ENCODE assay signal across 17 cellular contexts in the genomic region with DNA sequence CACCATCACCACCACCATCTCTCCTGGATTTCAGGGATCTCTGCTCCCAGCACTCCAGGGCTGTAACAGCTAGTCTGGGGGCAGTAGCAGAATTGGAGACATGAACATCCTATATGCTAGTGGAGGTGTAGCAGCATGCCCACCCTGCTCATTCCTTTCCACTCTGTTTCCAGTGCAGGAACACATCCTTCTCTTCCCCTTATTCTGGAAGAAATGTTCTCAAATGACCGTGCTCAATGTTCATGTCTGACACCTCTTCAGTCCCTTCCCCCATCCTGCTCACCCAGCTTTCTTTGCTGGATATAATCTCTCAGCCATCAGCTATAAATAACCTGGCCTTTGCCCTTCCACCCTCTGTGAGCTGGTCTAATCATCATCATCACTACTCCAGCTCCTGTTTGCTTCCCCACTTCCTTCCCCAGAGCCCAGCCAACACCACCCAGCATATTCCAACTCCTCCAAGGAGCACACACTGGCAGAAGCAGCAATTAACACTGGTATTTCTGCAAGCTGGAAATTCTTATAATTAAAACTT. TPM values are rescaled to one million over a fixed set of nuclear protein-coding genes. Genes with fewer than 3 reads are reported as not detected.
"Had no signal": no experiment of that assay in that cellular context is flagged by ENCODE, and none has a peak within 500 bp of the region (broad histone marks: within the 10 kb centered on the region; RNA-seq: fewer than 3 reads in every experiment).

No MANE protein-coding gene starts in this region.

- H3K4me3 ChIP-seq: ovary, testis had no signal

- H3K36me3 ChIP-seq: ovary had no signal

- H3K27me3 ChIP-seq: ovary, testis had no signal

- H3K27ac ChIP-seq: ovary, testis had no signal

- H3K4me1 ChIP-seq: testis had no signal

- DNase-seq: activated CD4-positive, alpha-beta T cell treated with anti-CD3 and anti-CD28 coated beads for 4 hours; activated CD8-positive, alpha-beta T cell treated with anti-CD3 and anti-CD28 coated beads for 36 hours; activated naive CD4-positive, alpha-beta T cell; caudate nucleus; erythroblast; hypothalamus; mammary epithelial cell; ovary; stimulated activated CD4-positive, alpha-beta T cell treated with anti-CD3 and anti-CD28 coated beads, Interleukin-15, amount 100 ng/mL, for 24 hours; stimulated activated CD4-positive, alpha-beta T cell treated with anti-CD3 and anti-CD28 coated beads, Interleukin-4, amount 100 ng/mL, for 4 hours; stimulated activated naive CD8-positive, alpha-beta T cell treated with anti-CD3 and anti-CD28 coated beads, Interleukin-15, amount 100 ng/mL, for 72 hours; T-cell; T1000; testis had no signal

- H3K9me3 ChIP-seq: ovary, testis had no signal

- ATAC-seq: activated CD8-positive, alpha-beta T cell treated with anti-CD3 and anti-CD28 coated beads for 36 hours; stimulated activated naive CD8-positive, alpha-beta T cell treated with anti-CD3 and anti-CD28 coated beads, Interleukin-15, amount 100 ng/mL, for 72 hours; T-cell had no signal

RNA-seq across cellular contexts. Expression of a gene that starts 31.1 kb away (rescaled TPM):
- total RNA-seq: activated T-helper 1 cell treated with anti-CD3 and anti-CD28 coated beads, Interleukin-12 subunit alpha, Interleukin-12 subunit beta, Interleukin-2, Interleukin-4 antibody, amounts not matched to agents 30 ng/mL and 10 ng/mL and 1 ng/mL, durations not matched to agents 14 hours and 24 hours and 36 hours; mammary epithelial cell; renal cortical epithelial cell; T-cell; ureter had no signal
- polyA plus RNA-seq: mammary epithelial cell had no signal
